ENCODE assay signal across 8 cellular contexts in the genomic region with DNA sequence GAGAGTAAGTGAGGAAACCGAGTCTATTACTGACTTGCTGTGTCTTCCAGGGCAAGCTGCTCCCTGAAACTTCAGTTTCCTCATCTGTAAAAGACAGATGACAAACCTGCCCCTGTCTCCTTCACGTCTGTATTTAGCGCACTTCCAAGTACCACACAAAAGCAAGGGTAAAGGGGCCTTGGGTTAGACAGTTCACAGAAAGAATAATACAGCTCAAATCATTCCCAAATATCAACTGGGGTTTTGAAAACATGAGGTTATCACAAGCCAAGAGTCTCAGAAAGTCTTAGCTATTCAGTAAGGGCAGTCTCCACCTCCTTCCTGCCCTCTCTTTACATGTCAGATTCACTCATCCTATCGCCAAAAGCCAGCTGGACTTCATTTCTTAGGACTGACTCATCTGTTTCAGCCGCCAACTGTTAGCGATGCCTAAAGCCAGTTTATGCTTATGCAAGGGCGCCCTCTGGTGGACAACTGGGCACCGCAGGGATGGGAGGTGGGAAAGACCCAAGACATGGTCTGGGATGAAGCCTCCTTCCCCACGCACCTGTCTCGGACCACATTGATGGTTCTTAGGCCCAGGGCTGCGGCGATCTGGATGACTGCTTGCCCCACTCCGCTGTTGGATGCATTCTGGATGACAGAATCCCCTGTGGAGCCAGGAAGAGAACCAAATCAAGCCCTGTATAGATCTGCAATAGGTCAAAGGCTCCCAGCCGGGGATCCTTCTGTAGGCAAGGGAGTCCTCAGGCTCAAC. TPM values are rescaled to one million over a fixed set of nuclear protein-coding genes. Genes with fewer than 3 reads are reported as not detected.
DNase-seq lines count a peak whose midpoint lies in the region; TF ChIP-seq lines count a peak whose summit lies in the region.

No MANE protein-coding gene starts in this region.

- no peaks in the 10 kb centered on the region for H4K20me1 ChIP-seq in OCI-LY7 (ENCODE audit: insufficient read depth, low read length)

- H2AFZ ChIP-seq in OCI-LY7 (ENCODE audit: low read length), result no peak overlapping the region

- H3K9me2 ChIP-seq in OCI-LY7 (ENCODE audit: insufficient read depth, low read length), result no peaks in the 10 kb centered on the region

- H3K9me3 ChIP-seq in OCI-LY7 (ENCODE audit: low read length) (no peaks in the 10 kb centered on the region), mucosa of rectum (ENCODE audit: control insufficient read depth in 2 of 2, low read length in 2 of 2) (no peaks in the 10 kb centered on the region)

- no TSS peak for BruUV-seq in OCI-LY7 (replicated peaks; lab: Mats Ljungman, UMichigan)

- peak; percentile 93 for TF ChIP-seq CTCF in AG04449 (IDR thresholded peaks at IDR 0.05; ENCODE audit: insufficient read depth, low read length, missing control alignments)
- TF ChIP-seq CTCF in OCI-LY7 (conservative IDR thresholded peaks at IDR 0.05; ENCODE audit: low read length), result peak; percentile 98
- peak; percentile 99 for TF ChIP-seq CTCF in epithelial cell of proximal tubule (conservative IDR thresholded peaks at IDR 0.05; ENCODE audit: low read depth, low read length)

- H3K4me1 ChIP-seq in OCI-LY7 (ENCODE audit: insufficient read depth, low read length, poor library complexity, severe bottlenecking), result no peaks in the 10 kb centered on the region
- H3K4me1 ChIP-seq in mucosa of rectum (ENCODE audit: control insufficient read depth in 2 of 2, insufficient read depth in 2 of 2, low read length in 2 of 2), result peaks cover 4 to 6% of the 10 kb centered on the region in 2 donors

- no peak overlapping the region for H3K4me3 ChIP-seq in AG04449 (ENCODE audit: low read depth, low read length)
- H3K4me3 ChIP-seq in Jurkat, Clone E6-1 (ENCODE audit: low read length), result no peak overlapping the region
- no peak overlapping the region for H3K4me3 ChIP-seq in OCI-LY7 (ENCODE audit: low read depth, low read length, poor library complexity, severe bottlenecking)
- no peak overlapping the region for H3K4me3 ChIP-seq in epithelial cell of proximal tubule (ENCODE audit: low read depth, low read length)
- H3K4me3 ChIP-seq in mucosa of rectum (ENCODE audit: low read length in 2 of 2), result no peak overlapping the region

- intact Hi-C loops in OCI-LY7 (cut with micrococcal nuclease; ENCODE audit: unreplicated experiment), result loop anchor here (1.0 to 10.0 kb wide), 5 partner anchors 82 to 418 kb away; no protein-coding TSS in a partner anchor

- H3K27ac ChIP-seq in OCI-LY7 (ENCODE audit: low read depth, low read length, poor library complexity, severe bottlenecking) (no peak overlapping the region), mucosa of rectum (ENCODE audit: low read depth in 2 of 2, low read length in 2 of 2) (peak overlapping the region; percentile 43 to 62)

- POLR2A ChIA-PET in AG04449 (lab: Yijun Ruan, JAX) (interaction anchor here (0.7 to 1.2 kb wide), 3 partner anchors 17 to 80 kb away, joined by 3 to 15 read pairs (median 3); a partner anchor contains a TSS), OCI-LY7 (lab: Charles Lee) (interaction anchor here (1.1 kb wide), 1 partner anchor 167 kb away, joined by 3 read pairs; no protein-coding TSS in a partner anchor)

- H3K79me2 ChIP-seq in OCI-LY7 (ENCODE audit: insufficient read depth, low read depth, low read length), result no peaks in the 10 kb centered on the region

- CTCF ChIA-PET in AG04449 (lab: Yijun Ruan, JAX) (interaction anchor here (0.6 to 16.2 kb wide), 48 partner anchors 9 to 1514 kb away, joined by 3 to 327 read pairs (median 4); a partner anchor contains a TSS), OCI-LY7 (lab: Charles Lee; ENCODE audit: unreplicated experiment) (no interaction called here)

- DNase-seq in AG04449 (ENCODE audit: low read depth, low spot score), result peak; percentile 91
- peak; percentile 82 for DNase-seq in GM19238 (ENCODE audit: insufficient read length, low spot score)
- DNase-seq in Jurkat, Clone E6-1 (ENCODE audit: low read depth, low spot score), result peak; percentile 81
- DNase-seq in OCI-LY7 (ENCODE audit: low spot score), result peak; percentile 85
- DNase-seq in activated T-cell treated with anti-CD3 and anti-CD28 coated beads for 1 hour (ENCODE audit: low read depth), result peak; percentile 97
- DNase-seq in epithelial cell of proximal tubule (ENCODE audit: low read depth), result peak; percentile 89
- DNase-seq in stimulated activated CD8-positive, alpha-beta memory T cell treated with anti-CD3 and anti-CD28 coated beads, Interleukin-4, amount 100 ng/mL, for 1 hour (ENCODE audit: low read depth in 2 of 2, low spot score in 1 of 2), result peak; percentile 83 to 91

- H3K4me2 ChIP-seq in OCI-LY7 (ENCODE audit: low read length), result no peak overlapping the region

- no peak overlapping the region for H3K9ac ChIP-seq in mucosa of rectum (ENCODE audit: low read depth in 1 of 2, low read length in 2 of 2)

- H3K36me3 ChIP-seq in OCI-LY7 (ENCODE audit: insufficient read depth, low read length) (peaks cover 35% of the 10 kb centered on the region), mucosa of rectum (ENCODE audit: control insufficient read depth in 2 of 2, insufficient read depth in 2 of 2, low read length in 2 of 2) (peaks cover 13 to 38% of the 10 kb centered on the region in 2 donors)

- no peaks in the 10 kb centered on the region for H3K27me3 ChIP-seq in mucosa of rectum (ENCODE audit: control insufficient read depth in 2 of 2, insufficient read depth in 2 of 2, low read length in 2 of 2)

RNA-seq across cellular contexts. Expression of a gene that starts 21.1 kb away (rescaled TPM):
- polyA plus RNA-seq in Jurkat, Clone E6-1 (2012; ENCODE audit: insufficient read depth, insufficient read length), result 118 TPM
- 52.8 and 68.6 TPM in 2 replicates for total RNA-seq in OCI-LY7 (2014; rRNA removed; shearing (Covaris generic))
- total RNA-seq in OCI-LY7 (2022) (122 and 130 TPM in 2 replicates), epithelial cell of proximal tubule (46.4 and 48.2 TPM in 2 replicates)

RNA-seq across cellular contexts. Expression of a gene that starts 28.0 kb away (rescaled TPM):
- polyA plus RNA-seq in Jurkat, Clone E6-1 (2012; ENCODE audit: insufficient read depth, insufficient read length), result 47.2 TPM
- total RNA-seq in OCI-LY7 (2014; rRNA removed; shearing (Covaris generic)), result 27.2 and 33.5 TPM in 2 replicates
- 30.0 and 33.3 TPM in 2 replicates for total RNA-seq in OCI-LY7 (2022)
- 19.7 and 38.8 TPM in 2 replicates for total RNA-seq in epithelial cell of proximal tubule

RNA-seq across cellular contexts. Expression of a gene that starts 33.6 kb away (rescaled TPM):
- polyA plus RNA-seq in Jurkat, Clone E6-1 (2012; ENCODE audit: insufficient read depth, insufficient read length), result 33.3 TPM
- total RNA-seq in OCI-LY7 (2014; rRNA removed; shearing (Covaris generic)), result 2.5 and 7.3 TPM in 2 replicates
- 3.3 and 4.6 TPM in 2 replicates for total RNA-seq in OCI-LY7 (2022)
- total RNA-seq in epithelial cell of proximal tubule, result 28.1 and 44.7 TPM in 2 replicates
